8 cellular contexts compared by ENCODE assay signal in the genomic region with DNA sequence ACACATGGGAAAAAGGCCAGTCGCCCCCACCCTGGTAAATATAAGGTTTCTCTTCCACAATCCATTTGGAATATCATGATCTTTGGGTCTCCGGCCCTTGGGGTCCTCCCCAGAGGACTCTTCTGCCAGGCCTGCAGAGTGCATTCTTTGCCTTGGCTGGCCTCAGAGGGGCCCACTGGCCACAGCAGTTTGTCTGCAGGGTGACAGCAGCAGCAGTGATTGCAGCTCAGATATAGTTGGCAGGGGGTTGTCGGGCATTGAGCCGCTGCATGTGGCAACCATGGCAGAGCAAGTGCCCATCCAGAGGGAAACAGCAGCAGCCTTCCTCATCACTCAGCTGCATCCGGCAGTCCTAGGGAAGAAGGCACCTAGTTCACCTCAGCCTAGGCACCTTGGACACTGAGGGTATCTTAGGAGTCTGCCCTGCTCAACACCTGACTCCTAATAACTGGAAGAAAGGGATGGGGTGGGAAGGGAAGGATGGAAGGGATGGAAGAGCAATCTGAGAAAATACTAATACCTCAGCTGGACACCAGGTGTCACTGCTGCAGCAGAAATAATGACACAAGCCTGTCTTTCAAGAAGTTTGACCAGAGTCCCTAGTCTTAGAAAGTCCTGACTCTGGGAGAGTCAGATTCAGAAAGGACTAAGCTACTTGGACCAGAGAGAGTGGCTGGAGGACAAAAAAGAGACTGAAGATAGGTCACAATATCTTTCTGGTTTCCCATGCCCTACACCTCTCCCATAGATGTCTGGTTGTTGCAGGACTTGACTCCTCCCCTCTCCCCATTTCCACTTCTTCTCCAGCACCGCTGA. TPM values are rescaled to one million over a fixed set of nuclear protein-coding genes. Genes with fewer than 3 reads are reported as not detected.
DNase-seq lines count a peak whose midpoint lies in the region; ATAC-seq, FAIRE-seq and TF ChIP-seq lines count a peak whose summit lies in the region.

No MANE protein-coding gene starts in this region.

- H3K9ac ChIP-seq in DND-41 (ENCODE audit: low read depth, low read length), result no peak overlapping the region

- ATAC-seq in DND-41 (ENCODE audit: insufficient read depth, low read depth) (peak; percentile 77), omental fat pad (ENCODE audit: low FRiP score) (peak; percentile 32), HG02623 (IDR thresholded peaks at IDR 0.05; ENCODE audit: unreplicated experiment) (no peak), HG02970 (IDR thresholded peaks at IDR 0.05; ENCODE audit: low FRiP score, unreplicated experiment) (no peak)

- H3K27ac ChIP-seq in DND-41 (ENCODE audit: low read length), result no peak overlapping the region

- no peak overlapping the region for H3K27ac Mint-ChIP-seq in activated CD4-positive, alpha-beta memory T cell treated with anti-CD3 and anti-CD28 coated beads, Interleukin-2, amount 10 ng/mL, durations not matched to agents 7 days and 5 days

- DNase-seq in DND-41 (peak; percentile 42), NCI-H146 (lab: John Stamatoyannopoulos, UW) (peak; percentile 37), fibroblast of the conjunctiva (ENCODE audit: low read depth) (peak; percentile 65), omental fat pad (ENCODE audit: low spot score) (no peak)
- peak; percentile 43 for DNase-seq in activated CD4-positive, alpha-beta memory T cell treated with anti-CD3 and anti-CD28 coated beads, Interleukin-2, amount 10 ng/mL, durations not matched to agents 7 days and 5 days

- peaks cover 41% of the 10 kb centered on the region for H3K36me3 ChIP-seq in DND-41 (ENCODE audit: insufficient read depth, low read length)

- H3K9me3 ChIP-seq in DND-41 (ENCODE audit: insufficient read depth, low read length, severe bottlenecking), result no peaks in the 10 kb centered on the region

- no peak overlapping the region for H3K4me3 Mint-ChIP-seq in activated CD4-positive, alpha-beta memory T cell treated with anti-CD3 and anti-CD28 coated beads, Interleukin-2, amount 10 ng/mL, durations not matched to agents 7 days and 5 days

- no peaks in the 10 kb centered on the region for H3K4me1 Mint-ChIP-seq in activated CD4-positive, alpha-beta memory T cell treated with anti-CD3 and anti-CD28 coated beads, Interleukin-2, amount 10 ng/mL, durations not matched to agents 7 days and 5 days

- 0 out of 2 replicates have a peak, but pooled peaks cover 3% of the 10 kb centered on the region for H3K4me1 ChIP-seq in DND-41 (ENCODE audit: insufficient read depth, low read length)

- peak; percentile 53 for FAIRE-seq in A204.1 (lab: Jason Lieb, UNC)

- H3K36me3 Mint-ChIP-seq in activated CD4-positive, alpha-beta memory T cell treated with anti-CD3 and anti-CD28 coated beads, Interleukin-2, amount 10 ng/mL, durations not matched to agents 7 days and 5 days (ENCODE audit: low read depth), result no peaks in the 10 kb centered on the region

- peaks cover 13% of the 10 kb centered on the region for H3K27me3 Mint-ChIP-seq in activated CD4-positive, alpha-beta memory T cell treated with anti-CD3 and anti-CD28 coated beads, Interleukin-2, amount 10 ng/mL, durations not matched to agents 7 days and 5 days

- H3K79me2 ChIP-seq in DND-41 (ENCODE audit: insufficient read depth, low read length), result no peaks in the 10 kb centered on the region

- peaks cover 5% of the 10 kb centered on the region for H4K20me1 ChIP-seq in DND-41 (ENCODE audit: insufficient read depth, low read length)

- POLR2A ChIA-PET in activated CD4-positive, alpha-beta memory T cell treated with anti-CD3 and anti-CD28 coated beads, Interleukin-2, amount 10 ng/mL, durations not matched to agents 7 days and 5 days (lab: Charles Lee), result interaction anchor here (0.7 to 2.9 kb wide), 9 partner anchors 9 to 328 kb away, joined by 3 to 10 read pairs (median 6); a partner anchor contains a TSS

- no peaks in the 10 kb centered on the region for H3K9me3 Mint-ChIP-seq in activated CD4-positive, alpha-beta memory T cell treated with anti-CD3 and anti-CD28 coated beads, Interleukin-2, amount 10 ng/mL, durations not matched to agents 7 days and 5 days

- peak; percentile 77 for TF ChIP-seq CTCF in DND-41 (IDR thresholded peaks at IDR 0.05; ENCODE audit: borderline replicate concordance, extremely low read depth, low read length, poor library complexity, severe bottlenecking)
- peak in 1 of 3 donors; percentile 58 for TF ChIP-seq CTCF in omental fat pad (IDR thresholded peaks at IDR 0.05)

- H3K27me3 ChIP-seq in DND-41 (ENCODE audit: insufficient read depth, low read length, poor library complexity), result no peaks in the 10 kb centered on the region

- H2AFZ ChIP-seq in DND-41 (ENCODE audit: low read depth, low read length), result no peak overlapping the region

- no peak overlapping the region for H3K4me2 ChIP-seq in DND-41 (ENCODE audit: insufficient read depth, low read length)

- H3K4me3 ChIP-seq in DND-41 (ENCODE audit: low read depth in 1 of 2, low read length in 2 of 2), result no peak overlapping the region

- CTCF ChIA-PET in activated CD4-positive, alpha-beta memory T cell treated with anti-CD3 and anti-CD28 coated beads, Interleukin-2, amount 10 ng/mL, durations not matched to agents 7 days and 5 days (lab: Charles Lee), result interaction anchor here (0.6 to 8.7 kb wide), 25 partner anchors 10 to 248 kb away, joined by 3 to 165 read pairs (median 7); a partner anchor contains a TSS

RNA-seq across cellular contexts. Expression of a gene that starts 8.9 kb away (rescaled TPM):
- 1 to 10 TPM; 1.2 to 1.3 TPM for total RNA-seq in activated CD4-positive, alpha-beta memory T cell treated with anti-CD3 and anti-CD28 coated beads, Interleukin-2, amount 10 ng/mL, durations not matched to agents 7 days and 5 days
- 10 to 100 TPM in 2 of 4 donors, 1 to 10 TPM in 2; 4.0 to 13.4 (median 9.9) TPM for total RNA-seq in omental fat pad

RNA-seq across cellular contexts. Expression of a gene that starts 16.5 kb away (rescaled TPM):
- 10 to 100 TPM; 60.2 to 66.5 TPM for total RNA-seq in activated CD4-positive, alpha-beta memory T cell treated with anti-CD3 and anti-CD28 coated beads, Interleukin-2, amount 10 ng/mL, durations not matched to agents 7 days and 5 days
- total RNA-seq in omental fat pad, result 10 to 100 TPM; 27.0 to 84.8 (median 32.0) TPM

RNA-seq across cellular contexts. Expression of a gene that starts 36.5 kb away (rescaled TPM):
- total RNA-seq in activated CD4-positive, alpha-beta memory T cell treated with anti-CD3 and anti-CD28 coated beads, Interleukin-2, amount 10 ng/mL, durations not matched to agents 7 days and 5 days, result 10 to 100 TPM in 1 of 2 experiments, 1 to 10 TPM in 1; 9.4 to 10.4 TPM
- 10 to 100 TPM in 1 of 4 donors, 1 to 10 TPM in 3; 6.0 to 12.2 (median 8.4) TPM for total RNA-seq in omental fat pad

RNA-seq across cellular contexts. Expression of a gene that starts 44.2 kb away (rescaled TPM):
- 10 to 100 TPM; 46.3 to 49.8 TPM for total RNA-seq in activated CD4-positive, alpha-beta memory T cell treated with anti-CD3 and anti-CD28 coated beads, Interleukin-2, amount 10 ng/mL, durations not matched to agents 7 days and 5 days
- 10 to 100 TPM; 38.8 to 54.9 (median 49.6) TPM for total RNA-seq in omental fat pad

RNA-seq across cellular contexts. Expression of a gene that starts 54.5 kb away (rescaled TPM):
- 10 to 100 TPM; 71.8 to 73.5 TPM for total RNA-seq in activated CD4-positive, alpha-beta memory T cell treated with anti-CD3 and anti-CD28 coated beads, Interleukin-2, amount 10 ng/mL, durations not matched to agents 7 days and 5 days
- total RNA-seq in omental fat pad, result 100 to 1,000 TPM in 2 of 4 donors, 10 to 100 TPM in 2; 48.7 to 127 (median 85.9) TPM

Comparison
In these comparisons a context has a peak if more than half of its experiments do, and no peak if none do; other contexts are left out.
1. ATAC-seq: peak in DND-41 (single experiment) and omental fat pad (single experiment); none in HG02623 (single experiment) and HG02970 (single experiment).